13 cellular contexts compared by ENCODE assay signal in the genomic region with DNA sequence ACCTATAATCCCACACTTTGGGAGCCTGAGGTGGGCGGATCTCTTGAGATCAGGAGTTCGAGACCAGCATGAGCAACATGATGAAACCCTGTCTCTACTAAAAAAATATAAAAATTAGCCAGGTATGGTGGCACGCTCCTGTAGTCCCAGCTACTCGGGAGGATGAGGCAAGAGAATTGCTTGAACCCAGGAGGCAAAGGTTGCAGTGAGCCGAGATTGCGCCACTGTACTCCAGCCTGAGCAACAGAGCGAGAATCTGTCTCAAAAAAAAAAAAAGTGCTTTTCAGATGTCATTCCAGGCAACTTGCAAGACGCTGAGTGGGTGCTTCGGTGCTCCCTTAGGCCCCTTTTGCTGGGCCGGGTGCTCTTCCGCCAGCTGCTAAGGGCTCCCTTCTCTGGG. TPM values are rescaled to one million over a fixed set of nuclear protein-coding genes. Genes with fewer than 3 reads are reported as not detected.
"Had no signal": no experiment of that assay in that cellular context is flagged by ENCODE, and none has a peak within 500 bp of the region (broad histone marks: within the 10 kb centered on the region; RNA-seq: fewer than 3 reads in every experiment).

No MANE protein-coding gene starts in this region.

RNA-seq across cellular contexts. Expression of a gene that starts 21.2 kb away (rescaled TPM):
- total RNA-seq: activated naive CD4-positive, alpha-beta T cell treated with anti-CD3 and anti-CD28 coated beads for 36 hours; activated naive CD4-positive, alpha-beta T cell treated with anti-CD3 and anti-CD28 coated beads, Interleukin-2, amount 50 U/mL, for 72 hours; activated naive CD8-positive, alpha-beta T cell treated with anti-CD3 and anti-CD28 coated beads for 36 hours; activated naive CD8-positive, alpha-beta T cell treated with anti-CD3 and anti-CD28 coated beads, Interleukin-2, amount 10 ng/mL, durations not matched to agents 7 days and 5 days; activated T-cell treated with anti-CD3 and anti-CD28 coated beads, Interleukin-2, amount 50 U/mL, for 4 hours; activated T-cell treated with anti-CD3 and anti-CD28 coated beads, Interleukin-2, amount 50 U/mL, for 72 hours; activated T-helper 1 cell treated with anti-CD3 and anti-CD28 coated beads, Interleukin-12 subunit alpha, Interleukin-12 subunit beta, Interleukin-2, Interleukin-4 antibody, amounts not matched to agents 30 ng/mL and 10 ng/mL and 1 ng/mL, durations not matched to agents 14 hours and 24 hours and 36 hours; activated T-helper 17 cell treated with anti-CD3 and anti-CD28 coated beads, Interleukin-2, amount 50 U/mL, for 72 hours; activated T-helper 2 cell treated with anti-CD3 and anti-CD28 coated beads, Interferon-gamma antibody, Interleukin-2, Interleukin-4, amounts not matched to agents 10 μg/mL and 5 μg/mL and 100 μg/mL, durations not matched to agents 14 hours and 24 hours and 36 hours; astrocyte; bronchial epithelial cell; cardiac muscle cell; chondrocyte had no signal
